In genomic region chrX:153462291-153462690, GRCh38 we compare ENCODE assay signal across 33 cellular contexts. TPM values are rescaled to one million over a fixed set of nuclear protein-coding genes. Genes with fewer than 3 reads are reported as not detected.
"Had no signal": no experiment of that assay in that cellular context is flagged by ENCODE, and none has a peak within 500 bp of the region (broad histone marks: within the 10 kb centered on the region; RNA-seq: fewer than 3 reads in every experiment).

No MANE protein-coding gene starts in this region.

- ATAC-seq: activated CD8-positive, alpha-beta T cell treated with anti-CD3 and anti-CD28 coated beads for 36 hours; activated naive CD4-positive, alpha-beta T cell treated with anti-CD3 and anti-CD28 coated beads, Interleukin-2, amount 50 U/mL, for 72 hours; activated T-cell treated with anti-CD3 and anti-CD28 coated beads, Interleukin-2, amount 50 U/mL, for 4 hours; activated T-cell treated with anti-CD3 and anti-CD28 coated beads, Interleukin-2, amount 50 U/mL, for 72 hours; activated T-helper 17 cell treated with anti-CD3 and anti-CD28 coated beads, Interleukin-2, amount 50 U/mL, for 72 hours; body of pancreas had no signal

- H3K36me3 ChIP-seq: adrenal gland, brain microvascular endothelial cell, breast epithelium had no signal

- H3K9me3 ChIP-seq: adrenal gland, body of pancreas, breast epithelium had no signal

- H3K27me3 ChIP-seq: adrenal gland, body of pancreas, brain microvascular endothelial cell had no signal

- DNase-seq: activated B cell treated with CpG ODN at 0.5 μM for 24 hours; activated CD4-positive, alpha-beta memory T cell treated with anti-CD3 and anti-CD28 coated beads for 36 hours; activated CD4-positive, alpha-beta T cell treated with anti-CD3 and anti-CD28 coated beads for 4 hours; activated CD4-positive, alpha-beta T cell treated with anti-CD3 and anti-CD28 coated beads, Interleukin-2, amount 10 ng/mL, durations not matched to agents 24 days and 14 days; activated CD4-positive, alpha-beta T cell treated with anti-CD3 and anti-CD28 coated beads, Interleukin-2, amount 50 U/mL, for 1 hour; activated CD4-positive, alpha-beta T cell treated with anti-CD3 and anti-CD28 coated beads, Interleukin-2, amount 50 U/mL, for 4 hours; activated CD4-positive, CD25-positive, alpha-beta regulatory T cell treated with anti-CD3 and anti-CD28 coated beads, Interleukin-2, amount 50 U/mL, for 72 hours; activated CD8-positive, alpha-beta memory T cell treated with anti-CD3 and anti-CD28 coated beads, Interleukin-2, amount 50 U/mL, for 4 hours; activated CD8-positive, alpha-beta T cell treated with anti-CD3 and anti-CD28 coated beads for 36 hours; activated effector memory CD4-positive, alpha-beta T cell treated with anti-CD3 and anti-CD28 coated beads, Interleukin-2, amount 50 U/mL, for 16 hours; activated gamma-delta T cell treated with Interleukin-2 at 50 U/mL for 16 hours; activated naive CD4-positive, alpha-beta T cell; activated naive CD4-positive, alpha-beta T cell treated with anti-CD3 and anti-CD28 coated beads for 36 hours; activated naive CD4-positive, alpha-beta T cell treated with anti-CD3 and anti-CD28 coated beads, Interleukin-2, amount 50 U/mL, for 16 hours; activated naive CD8-positive, alpha-beta T cell treated with anti-CD3 and anti-CD28 coated beads for 36 hours; activated T-cell treated with anti-CD3 and anti-CD28 coated beads for 4 hours; activated T-cell treated with anti-CD3 and anti-CD28 coated beads, Interleukin-2, amount 50 U/mL, for 1 hour; activated T-cell treated with anti-CD3 and anti-CD28 coated beads, Interleukin-2, amount 50 U/mL, for 4 hours; activated T-cell treated with anti-CD3 and anti-CD28 coated beads, Interleukin-2, amount 50 U/mL, for 72 hours; amniotic stem cell; aorta; body of pancreas; brain microvascular endothelial cell; central memory CD4-positive, alpha-beta T cell; T-helper 1 cell; T-helper 2 cell; T-helper 9 cell had no signal

- H3K27ac ChIP-seq: adrenal gland, body of pancreas, brain microvascular endothelial cell, breast epithelium had no signal

- H3K4me3 ChIP-seq: adrenal gland, body of pancreas, breast epithelium had no signal

- H3K4me1 ChIP-seq: adrenal gland, body of pancreas, breast epithelium had no signal

RNA-seq across cellular contexts. Expression of gene BGN, which starts 32.5 kb away (rescaled TPM):
- total RNA-seq: activated B cell treated with CpG ODN at 0.5 μM for 24 hours; activated CD4-positive, alpha-beta memory T cell treated with anti-CD3 and anti-CD28 coated beads for 36 hours; activated CD4-positive, alpha-beta T cell treated with anti-CD3 and anti-CD28 coated beads, Interleukin-2, amount 10 ng/mL, durations not matched to agents 24 days and 14 days; activated CD8-positive, alpha-beta memory T cell treated with anti-CD3 and anti-CD28 coated beads for 36 hours; activated CD8-positive, alpha-beta T cell treated with anti-CD3 and anti-CD28 coated beads for 36 hours; activated naive CD4-positive, alpha-beta T cell treated with anti-CD3 and anti-CD28 coated beads for 36 hours; activated naive CD4-positive, alpha-beta T cell treated with anti-CD3 and anti-CD28 coated beads, Interleukin-2, amount 50 U/mL, for 72 hours; activated naive CD8-positive, alpha-beta T cell treated with anti-CD3 and anti-CD28 coated beads for 36 hours; activated T-cell treated with anti-CD3 and anti-CD28 coated beads, Interleukin-2, amount 50 U/mL, for 72 hours; activated T-helper 1 cell treated with anti-CD3 and anti-CD28 coated beads, Interleukin-12 subunit alpha, Interleukin-12 subunit beta, Interleukin-2, Interleukin-4 antibody, amounts not matched to agents 30 ng/mL and 10 ng/mL and 1 ng/mL, durations not matched to agents 14 hours and 24 hours and 36 hours; activated T-helper 17 cell treated with anti-CD3 and anti-CD28 coated beads, Interleukin-2, amount 50 U/mL, for 72 hours had no signal

RNA-seq across cellular contexts. Expression of gene ATP2B3, which starts 55.2 kb away (rescaled TPM):
- total RNA-seq: activated B cell treated with CpG ODN at 0.5 μM for 24 hours; activated CD4-positive, alpha-beta memory T cell treated with anti-CD3 and anti-CD28 coated beads for 36 hours; activated CD4-positive, alpha-beta T cell treated with anti-CD3 and anti-CD28 coated beads, Interleukin-2, amount 10 ng/mL, durations not matched to agents 24 days and 14 days; activated CD8-positive, alpha-beta memory T cell treated with anti-CD3 and anti-CD28 coated beads for 36 hours; activated CD8-positive, alpha-beta T cell treated with anti-CD3 and anti-CD28 coated beads for 36 hours; activated naive CD4-positive, alpha-beta T cell treated with anti-CD3 and anti-CD28 coated beads for 36 hours; activated naive CD4-positive, alpha-beta T cell treated with anti-CD3 and anti-CD28 coated beads, Interleukin-2, amount 50 U/mL, for 72 hours; activated naive CD8-positive, alpha-beta T cell treated with anti-CD3 and anti-CD28 coated beads for 36 hours; activated T-cell treated with anti-CD3 and anti-CD28 coated beads, Interleukin-2, amount 50 U/mL, for 72 hours; activated T-helper 17 cell treated with anti-CD3 and anti-CD28 coated beads, Interleukin-2, amount 50 U/mL, for 72 hours; body of pancreas; breast epithelium had no signal
